Comparison of ENCODE assay signal across 14 cellular contexts in the genomic region with DNA sequence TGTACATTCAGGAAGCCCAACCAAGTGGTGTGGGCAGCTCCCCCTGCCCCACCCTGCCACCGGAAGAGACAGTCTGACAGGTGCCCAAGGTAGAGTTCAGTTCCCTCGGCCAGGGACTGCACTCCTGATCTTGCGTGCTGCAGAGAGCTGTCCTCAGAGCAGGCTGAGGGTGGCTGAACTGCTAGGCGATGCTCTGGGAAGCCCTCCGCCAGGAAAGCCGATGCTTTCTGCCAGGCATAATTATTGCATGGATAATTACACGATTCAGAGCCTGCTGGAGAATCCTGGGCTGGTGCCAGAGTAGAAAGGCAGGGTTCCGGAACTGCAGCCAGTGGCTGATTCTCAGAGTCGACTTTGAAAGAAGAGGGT. TPM values are rescaled to one million over a fixed set of nuclear protein-coding genes. Genes with fewer than 3 reads are reported as not detected.
DNase-seq lines count a peak whose midpoint lies in the region; TF ChIP-seq lines count a peak whose summit lies in the region.
"Had no signal": no experiment of that assay in that cellular context is flagged by ENCODE, and none has a peak within 500 bp of the region (broad histone marks: within the 10 kb centered on the region; RNA-seq: fewer than 3 reads in every experiment).

No MANE protein-coding gene starts in this region.

- DNase-seq in NCI-H2107 treated with DMSO at 0.1 percent for 48 hours (lab: John Stamatoyannopoulos, UW; ENCODE audit: unreplicated experiment), result peak; percentile 29
- DNase-seq in NCI-H2107 (lab: John Stamatoyannopoulos, UW), result no peak
- DNase-seq in SJCRH30, result peak in 1 of 2 experiments; percentile 34
- DNase-seq in iPS-NIHi11 (ENCODE audit: low spot score), result peak; percentile 28
- peak; percentile 52 for DNase-seq in testis
- DNase-seq in trophoblast cell, result no peak
- no peak for DNase-seq in SW480 (ENCODE audit: low spot score)
- no peak for DNase-seq in NCI-H128 (lab: John Stamatoyannopoulos, UW; ENCODE audit: unreplicated experiment)
- DNase-seq: activated B cell treated with CpG ODN at 0.5 μM for 24 hours; central memory CD4-positive, alpha-beta T cell; NCI-H1436 treated with DMSO at 0.1 percent for 48 hours; stimulated activated CD4-positive, alpha-beta T cell treated with anti-CD3 and anti-CD28 coated beads, Interleukin-4, amount 100 ng/mL, for 24 hours had no signal

- no peak overlapping the region for H2BK12ac ChIP-seq in trophoblast cell (ENCODE audit: low read length)

- H2BK5ac ChIP-seq in trophoblast cell (ENCODE audit: low read depth, low read length, poor library complexity), result no peak overlapping the region

- no peak overlapping the region for H2BK120ac ChIP-seq in trophoblast cell (ENCODE audit: insufficient read depth, low read length, poor library complexity)

- H3K36me3 ChIP-seq in SJCRH30 (no peaks in the 10 kb centered on the region), testis (ENCODE audit: low read depth, missing control alignments) (no peaks in the 10 kb centered on the region), trophoblast cell (ENCODE audit: control insufficient read depth in 1 of 2, insufficient read depth in 2 of 2, low read length in 2 of 2) (no peaks in the 10 kb centered on the region)

- H3K27ac ChIP-seq in SJCRH30 (peak overlapping the region; percentile 78), testis (no peak overlapping the region), trophoblast cell (ENCODE audit: low read depth, low read length) (no peak overlapping the region)

- no peak overlapping the region for H3K18ac ChIP-seq in trophoblast cell (ENCODE audit: low read length)

- intact Hi-C loops in testis (cut with DNase I; ENCODE audit: low total_unique reads), result no loop called here

- no peaks in the 10 kb centered on the region for H3K79me2 ChIP-seq in trophoblast cell (ENCODE audit: control insufficient read depth, insufficient read depth, low read length, poor library complexity)

- peaks cover 13% of the 10 kb centered on the region for H3K4me1 ChIP-seq in SJCRH30
- peaks cover 7% of the 10 kb centered on the region for H3K4me1 ChIP-seq in testis
- no peaks in the 10 kb centered on the region for H3K4me1 ChIP-seq in trophoblast cell (ENCODE audit: control insufficient read depth in 1 of 2, insufficient read depth in 2 of 2, low read length in 2 of 2)

- no peak overlapping the region for H4K12ac ChIP-seq in trophoblast cell (ENCODE audit: low read depth, low read length)

- H4K8ac ChIP-seq in trophoblast cell (ENCODE audit: low read depth, low read length), result no peak overlapping the region

- H3K79me1 ChIP-seq in trophoblast cell (ENCODE audit: low read length), result no peaks in the 10 kb centered on the region

- TF ChIP-seq POLR2A in testis (IDR thresholded peaks at IDR 0.05), result no peak

- 42 to 54% methylated on average over 7 to 9 of the region's 9 CpGs for WGBS in testis, 2 donors
- WGBS in trophoblast cell (ENCODE audit: extremely low coverage, insufficient coverage, insufficient read length), result no CpG with 5 or more reads among the region's 9 CpGs

- H3K4me3 ChIP-seq in SJCRH30 (no peak overlapping the region), testis (no peak overlapping the region), trophoblast cell (ENCODE audit: low read depth, low read length) (no peak overlapping the region)

- H3K23ac ChIP-seq in trophoblast cell (ENCODE audit: low read length), result no peak overlapping the region

- no peak overlapping the region for H2AK5ac ChIP-seq in trophoblast cell (ENCODE audit: low read length)

- no peaks in the 10 kb centered on the region for H3K9me3 ChIP-seq in SJCRH30 (replicated peaks)
- H3K9me3 ChIP-seq in testis, result no peaks in the 10 kb centered on the region
- H3K9me3 ChIP-seq in trophoblast cell (ENCODE audit: insufficient read depth, low read depth, low read length), result no peaks in the 10 kb centered on the region

- no peak overlapping the region for H3K14ac ChIP-seq in trophoblast cell (ENCODE audit: low read length)

- H3K27me3 ChIP-seq in SJCRH30, result no peaks in the 10 kb centered on the region
- H3K27me3 ChIP-seq in testis, result no peaks in the 10 kb centered on the region
- no peaks in the 10 kb centered on the region for H3K27me3 ChIP-seq in trophoblast cell (ENCODE audit: insufficient read depth, low read length)

- no peak overlapping the region for H3K9ac ChIP-seq in trophoblast cell (ENCODE audit: low read length)

- H2AFZ ChIP-seq in trophoblast cell (ENCODE audit: insufficient read depth, low read length, poor library complexity), result no peak overlapping the region

- H4K91ac ChIP-seq in trophoblast cell (ENCODE audit: low read depth, low read length), result no peak overlapping the region

- no peak overlapping the region for H3K4me2 ChIP-seq in trophoblast cell (ENCODE audit: low read length)

- no peak overlapping the region for H3K4ac ChIP-seq in trophoblast cell (ENCODE audit: low read depth, low read length)

- no peak for TF ChIP-seq CTCF in testis (IDR thresholded peaks at IDR 0.05)

RNA-seq across cellular contexts. Expression of a gene that starts 19.3 kb away (rescaled TPM):
- total RNA-seq in SJCRH30 (2014; rRNA removed; shearing (Covaris generic)), result 0.81 and 1.4 TPM in 2 replicates
- total RNA-seq in testis, result 10 to 100 TPM; 13.4 to 14.8 TPM
- 5.9 TPM for polyA plus RNA-seq in testis (ENCODE audit: insufficient read depth, low read depth, low replicate concordance)
- 0.26 and 0.37 TPM in 2 replicates for polyA plus RNA-seq in trophoblast cell (2013)
- total RNA-seq: A172, activated B cell treated with CpG ODN at 0.5 μM for 24 hours, fibroblast of lung had no signal
- polyA plus RNA-seq: fibroblast of lung had no signal

Comparison
In these comparisons a context has a peak if more than half of its experiments do, and no peak if none do; other contexts are left out.
1. DNase-seq: peak in NCI-H2107 treated with DMSO at 0.1 percent for 48 hours (single experiment), iPS-NIHi11 (single experiment) and testis (single experiment); none in NCI-H2107 (single experiment), trophoblast cell (0 of 2), SW480 (single experiment) and NCI-H128 (single experiment).